8 cellular contexts compared by ENCODE assay signal in the genomic region with DNA sequence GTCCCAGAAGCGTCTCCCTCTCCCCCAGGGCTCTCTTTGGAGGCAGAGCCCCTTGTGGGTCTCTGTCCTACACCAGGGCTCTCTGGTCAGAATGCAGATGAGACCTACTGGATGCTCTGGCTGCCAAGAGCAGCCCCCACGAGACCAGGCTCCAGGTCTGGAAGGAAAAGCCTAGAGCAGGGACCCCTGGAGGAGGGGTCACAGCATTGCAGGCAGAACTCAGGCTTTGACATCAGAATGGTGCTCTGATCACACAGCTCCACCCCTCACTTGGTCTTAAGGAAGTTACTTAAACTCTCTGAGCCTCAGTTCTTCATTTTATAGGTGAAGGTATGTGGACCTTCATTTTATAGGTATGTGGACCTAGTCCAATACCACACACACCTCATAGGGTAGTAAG.
DNase-seq lines count a peak whose midpoint lies in the region; ATAC-seq and TF ChIP-seq lines count a peak whose summit lies in the region.

No MANE protein-coding gene starts in this region.

- H3K27ac ChIP-seq in esophagus muscularis mucosa (replicated peaks in 1 of 4), result peak overlapping the region; percentile 69 to 83 (median 76)
- H3K27ac ChIP-seq in smooth muscle cell (ENCODE audit: low read depth), result no peak overlapping the region

- no peak for ATAC-seq in HG02973 (IDR thresholded peaks at IDR 0.05; ENCODE audit: unreplicated experiment)

- 68% methylated on average over 2 of the region's 2 CpGs for whole genome bisulfite sequencing in esophagus muscularis mucosa
- WGBS in smooth muscle cell (ENCODE audit: low lambda C conversion rate), result 53% methylated on average over 2 of the region's 2 CpGs

- H3K27me3 ChIP-seq in esophagus muscularis mucosa (no peaks in the 10 kb centered on the region), smooth muscle cell (ENCODE audit: low read depth) (no peaks in the 10 kb centered on the region)

- H3K4me2 ChIP-seq in smooth muscle cell, result no peak overlapping the region

- intact Hi-C loops in esophagus muscularis mucosa (cut with DNase I), result no loop called here

- H3K36me3 ChIP-seq in esophagus muscularis mucosa, result no peaks in the 10 kb centered on the region
- H3K36me3 ChIP-seq in smooth muscle cell (ENCODE audit: low read depth), result no peaks in the 10 kb centered on the region

- no peak overlapping the region for H3K9ac ChIP-seq in smooth muscle cell (ENCODE audit: low read depth)

- peaks cover 81 to 87% (median 86%) of the 10 kb centered on the region in 4 donors for H3K4me1 ChIP-seq in esophagus muscularis mucosa
- H3K4me1 ChIP-seq in smooth muscle cell (ENCODE audit: low read depth), result no peaks in the 10 kb centered on the region

- no peak for TF ChIP-seq POLR2A in esophagus muscularis mucosa (IDR thresholded peaks at IDR 0.05; ENCODE audit: low read depth)

- H3K4me3 ChIP-seq in esophagus muscularis mucosa (no peak overlapping the region), smooth muscle cell (no peak overlapping the region)

- DNase-seq in SIG-M5 treated with dmso at 0.1 percent for 504 hours (lab: John Stamatoyannopoulos, UW; ENCODE audit: unreplicated experiment), result peak; percentile 68
- DNase-seq in SIG-M5 (lab: John Stamatoyannopoulos, UW), result no peak
- peak; percentile 29 to 56 for DNase-seq in NOMO-1 (lab: John Stamatoyannopoulos, UW; ENCODE audit: unreplicated experiment in 2 of 2)
- DNase-seq in esophagus muscularis mucosa (ENCODE audit: extremely low spot score), result no peak
- no peak for DNase-seq in smooth muscle cell (lab: John Stamatoyannopoulos, UW; ENCODE audit: unreplicated experiment)
- no peak for DNase-seq in midbrain (lab: John Stamatoyannopoulos, UW)
- no peak for DNase-seq in NCI-H526 treated with DMSO at 0.1 percent for 48 hours (lab: John Stamatoyannopoulos, UW)

- H3K79me2 ChIP-seq in smooth muscle cell (ENCODE audit: low read depth), result no peaks in the 10 kb centered on the region

- TF ChIP-seq CTCF in esophagus muscularis mucosa (IDR thresholded peaks at IDR 0.05) (no peak), smooth muscle cell (IDR thresholded peaks at IDR 0.05; ENCODE audit: borderline replicate concordance, insufficient read depth, poor library complexity, severe bottlenecking) (peak; percentile 38)

- no peak overlapping the region for H2AFZ ChIP-seq in smooth muscle cell (ENCODE audit: low read depth)

- TF ChIP-seq EP300 in esophagus muscularis mucosa (IDR thresholded peaks at IDR 0.05), result no peak

- no peaks in the 10 kb centered on the region for H3F3A ChIP-seq in smooth muscle cell (ENCODE audit: low read depth)

- H4K20me1 ChIP-seq in smooth muscle cell (ENCODE audit: low read depth), result peaks cover 16% of the 10 kb centered on the region

- H3K9me3 ChIP-seq in esophagus muscularis mucosa (no peaks in the 10 kb centered on the region), smooth muscle cell (replicated peaks; ENCODE audit: low read depth) (no peaks in the 10 kb centered on the region)

Comparison
In these comparisons a context has a peak if more than half of its experiments do, and no peak if none do; other contexts are left out.
1. DNase-seq: peak in SIG-M5 treated with dmso at 0.1 percent for 504 hours (single experiment) and NOMO-1 (2 of 2); none in SIG-M5 (single experiment), esophagus muscularis mucosa (single experiment), smooth muscle cell (single experiment), midbrain (single experiment) and NCI-H526 treated with DMSO at 0.1 percent for 48 hours (single experiment).